1 cellular context compared by ENCODE assay signal in the genomic region with DNA sequence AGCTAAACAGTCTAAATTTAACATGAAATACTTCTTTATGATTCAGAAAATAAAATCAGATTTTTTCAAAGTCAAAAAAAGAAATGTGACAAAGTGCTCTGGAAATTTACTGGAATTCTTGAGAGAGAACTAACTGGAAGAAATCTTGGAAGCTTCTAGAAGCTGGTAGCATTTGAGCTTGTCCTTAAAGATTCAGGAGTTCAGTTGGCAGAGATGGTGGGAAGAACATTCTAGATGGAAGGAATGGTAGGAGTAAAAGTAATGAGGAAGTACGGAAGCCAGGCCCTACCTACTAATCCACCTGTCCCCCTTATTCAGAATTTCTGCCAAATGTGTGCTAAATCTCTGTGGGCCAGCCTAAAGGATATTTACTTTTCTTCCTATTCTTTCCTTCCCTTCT.
TF ChIP-seq lines count a peak whose summit lies in the region.

No MANE protein-coding gene starts in this region.

TF ChIP-seq in SK-N-SH treated with all-trans-retinoic acid at 6 μM for 48 hours, 23 proteins besides CTCF, POLR2A, EP300 and RAD21 (continued from another document):
- TF ChIP-seq, protein P1, sequence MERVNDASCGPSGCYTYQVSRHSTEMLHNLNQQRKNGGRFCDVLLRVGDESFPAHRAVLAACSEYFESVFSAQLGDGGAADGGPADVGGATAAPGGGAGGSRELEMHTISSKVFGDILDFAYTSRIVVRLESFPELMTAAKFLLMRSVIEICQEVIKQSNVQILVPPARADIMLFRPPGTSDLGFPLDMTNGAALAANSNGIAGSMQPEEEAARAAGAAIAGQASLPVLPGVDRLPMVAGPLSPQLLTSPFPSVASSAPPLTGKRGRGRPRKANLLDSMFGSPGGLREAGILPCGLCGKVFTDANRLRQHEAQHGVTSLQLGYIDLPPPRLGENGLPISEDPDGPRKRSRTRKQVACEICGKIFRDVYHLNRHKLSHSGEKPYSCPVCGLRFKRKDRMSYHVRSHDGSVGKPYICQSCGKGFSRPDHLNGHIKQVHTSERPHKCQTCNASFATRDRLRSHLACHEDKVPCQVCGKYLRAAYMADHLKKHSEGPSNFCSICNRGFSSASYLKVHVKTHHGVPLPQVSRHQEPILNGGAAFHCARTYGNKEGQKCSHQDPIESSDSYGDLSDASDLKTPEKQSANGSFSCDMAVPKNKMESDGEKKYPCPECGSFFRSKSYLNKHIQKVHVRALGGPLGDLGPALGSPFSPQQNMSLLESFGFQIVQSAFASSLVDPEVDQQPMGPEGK (CRISPR knock-in tag; IDR thresholded peaks at IDR 0.05; ENCODE audit: borderline replicate concordance): no peak
- TF ChIP-seq TOX (CRISPR knock-in tag; IDR thresholded peaks at IDR 0.05; ENCODE audit: borderline replicate concordance) (no peak), SNAI2 (CRISPR knock-in tag; IDR thresholded peaks at IDR 0.05) (no peak), CREB5 (CRISPR knock-in tag; IDR thresholded peaks at IDR 0.05; ENCODE audit: low read depth) (no peak), ISL1 (CRISPR knock-in tag; IDR thresholded peaks at IDR 0.05) (no peak), ZNF70 (CRISPR knock-in tag; IDR thresholded peaks at IDR 0.05) (no peak), ZNF8 (CRISPR knock-in tag; IDR thresholded peaks at IDR 0.05) (no peak)
